In the genomic region with DNA sequence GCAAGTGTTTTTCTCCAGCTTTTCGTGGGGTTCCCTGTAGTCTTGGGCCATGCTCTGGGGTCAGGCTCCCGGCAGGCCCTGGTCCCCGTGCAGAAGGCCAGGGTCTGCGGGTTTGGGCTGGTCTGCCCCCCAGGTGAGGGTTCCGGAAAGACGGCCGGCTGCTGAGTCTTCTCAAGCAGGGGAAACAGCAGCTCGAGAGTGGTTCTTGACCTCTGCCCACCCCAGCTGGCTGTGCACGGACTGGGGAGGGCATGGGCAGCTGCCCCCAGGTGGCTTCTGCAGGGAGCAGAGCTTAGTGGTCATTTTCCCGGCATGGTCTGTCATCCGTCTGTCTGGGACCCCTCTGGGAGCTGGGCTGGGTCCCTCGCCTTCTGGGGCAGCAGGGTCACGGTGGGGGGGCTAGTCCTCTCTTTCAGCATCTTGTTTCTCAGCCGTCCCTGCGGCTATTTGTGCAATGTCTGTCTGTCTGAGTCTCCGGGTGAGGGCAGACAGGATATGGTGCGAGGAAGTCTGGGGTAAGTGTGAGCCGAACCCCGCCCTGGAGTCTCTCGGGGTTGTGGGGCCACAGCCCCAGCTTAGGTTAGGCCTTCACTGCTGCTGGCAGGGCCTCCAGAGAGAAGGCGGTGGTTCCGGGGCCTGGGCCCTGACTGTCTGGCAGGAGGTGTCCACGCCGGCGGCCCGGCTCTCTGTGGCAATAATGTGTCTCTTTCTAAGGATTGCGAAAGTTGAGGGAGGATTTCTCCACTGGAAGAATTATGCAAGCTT, we compare ENCODE assay signal across 1 cellular context.
TF ChIP-seq lines count a peak whose summit lies in the region.

No MANE protein-coding gene starts in this region.

TF ChIP-seq in HepG2, 621 proteins besides CTCF, POLR2A, EP300 and RAD21 (continued from another document and continues in another):
- TF ChIP-seq, protein P1, sequence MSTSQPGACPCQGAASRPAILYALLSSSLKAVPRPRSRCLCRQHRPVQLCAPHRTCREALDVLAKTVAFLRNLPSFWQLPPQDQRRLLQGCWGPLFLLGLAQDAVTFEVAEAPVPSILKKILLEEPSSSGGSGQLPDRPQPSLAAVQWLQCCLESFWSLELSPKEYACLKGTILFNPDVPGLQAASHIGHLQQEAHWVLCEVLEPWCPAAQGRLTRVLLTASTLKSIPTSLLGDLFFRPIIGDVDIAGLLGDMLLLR (CRISPR knock-in tag; IDR thresholded peaks at IDR 0.05), result peak; percentile 89
- TF ChIP-seq ZNF160 (CRISPR knock-in tag; IDR thresholded peaks at IDR 0.05), result no peak
- no peak for TF ChIP-seq ZBTB8A (CRISPR knock-in tag; IDR thresholded peaks at IDR 0.05; ENCODE audit: borderline replicate concordance, low read depth)
- no peak for TF ChIP-seq STAT5B (CRISPR knock-in tag; IDR thresholded peaks at IDR 0.05)
- TF ChIP-seq, protein P2, sequence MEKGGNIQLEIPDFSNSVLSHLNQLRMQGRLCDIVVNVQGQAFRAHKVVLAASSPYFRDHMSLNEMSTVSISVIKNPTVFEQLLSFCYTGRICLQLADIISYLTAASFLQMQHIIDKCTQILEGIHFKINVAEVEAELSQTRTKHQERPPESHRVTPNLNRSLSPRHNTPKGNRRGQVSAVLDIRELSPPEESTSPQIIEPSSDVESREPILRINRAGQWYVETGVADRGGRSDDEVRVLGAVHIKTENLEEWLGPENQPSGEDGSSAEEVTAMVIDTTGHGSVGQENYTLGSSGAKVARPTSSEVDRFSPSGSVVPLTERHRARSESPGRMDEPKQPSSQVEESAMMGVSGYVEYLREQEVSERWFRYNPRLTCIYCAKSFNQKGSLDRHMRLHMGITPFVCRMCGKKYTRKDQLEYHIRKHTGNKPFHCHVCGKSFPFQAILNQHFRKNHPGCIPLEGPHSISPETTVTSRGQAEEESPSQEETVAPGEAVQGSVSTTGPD (CRISPR knock-in tag; IDR thresholded peaks at IDR 0.05), result peak; percentile 77
- TF ChIP-seq, protein P3, sequence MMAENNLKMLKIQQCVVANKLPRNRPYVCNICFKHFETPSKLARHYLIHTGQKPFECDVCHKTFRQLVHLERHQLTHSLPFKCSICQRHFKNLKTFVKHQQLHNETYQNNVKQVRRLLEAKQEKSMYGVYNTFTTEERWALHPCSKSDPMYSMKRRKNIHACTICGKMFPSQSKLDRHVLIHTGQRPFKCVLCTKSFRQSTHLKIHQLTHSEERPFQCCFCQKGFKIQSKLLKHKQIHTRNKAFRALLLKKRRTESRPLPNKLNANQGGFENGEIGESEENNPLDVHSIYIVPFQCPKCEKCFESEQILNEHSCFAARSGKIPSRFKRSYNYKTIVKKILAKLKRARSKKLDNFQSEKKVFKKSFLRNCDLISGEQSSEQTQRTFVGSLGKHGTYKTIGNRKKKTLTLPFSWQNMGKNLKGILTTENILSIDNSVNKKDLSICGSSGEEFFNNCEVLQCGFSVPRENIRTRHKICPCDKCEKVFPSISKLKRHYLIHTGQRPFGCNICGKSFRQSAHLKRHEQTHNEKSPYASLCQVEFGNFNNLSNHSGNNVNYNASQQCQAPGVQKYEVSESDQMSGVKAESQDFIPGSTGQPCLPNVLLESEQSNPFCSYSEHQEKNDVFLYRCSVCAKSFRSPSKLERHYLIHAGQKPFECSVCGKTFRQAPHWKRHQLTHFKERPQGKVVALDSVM (CRISPR knock-in tag; IDR thresholded peaks at IDR 0.05), result peak; percentile 50; the same call in 1 of the 2 replicates
- TF ChIP-seq ZNF543 (CRISPR knock-in tag; IDR thresholded peaks at IDR 0.05), result no peak; the same call in 1 of the 2 replicates
- TF ChIP-seq ZNF292 (CRISPR knock-in tag; IDR thresholded peaks at IDR 0.05; ENCODE audit: borderline replicate concordance, low read depth), result no peak
- no peak for TF ChIP-seq ZNF629 (CRISPR knock-in tag; conservative IDR thresholded peaks at IDR 0.05)
- TF ChIP-seq KMT2B (CRISPR knock-in tag; IDR thresholded peaks at IDR 0.05), result 0 out of 2 replicates have a peak, but pooled peaks have one; percentile 46
- TF ChIP-seq, protein P4, sequence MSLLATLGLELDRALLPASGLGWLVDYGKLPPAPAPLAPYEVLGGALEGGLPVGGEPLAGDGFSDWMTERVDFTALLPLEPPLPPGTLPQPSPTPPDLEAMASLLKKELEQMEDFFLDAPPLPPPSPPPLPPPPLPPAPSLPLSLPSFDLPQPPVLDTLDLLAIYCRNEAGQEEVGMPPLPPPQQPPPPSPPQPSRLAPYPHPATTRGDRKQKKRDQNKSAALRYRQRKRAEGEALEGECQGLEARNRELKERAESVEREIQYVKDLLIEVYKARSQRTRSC (CRISPR knock-in tag; IDR thresholded peaks at IDR 0.05; ENCODE audit: low read depth), result no peak
- TF ChIP-seq, protein P5, sequence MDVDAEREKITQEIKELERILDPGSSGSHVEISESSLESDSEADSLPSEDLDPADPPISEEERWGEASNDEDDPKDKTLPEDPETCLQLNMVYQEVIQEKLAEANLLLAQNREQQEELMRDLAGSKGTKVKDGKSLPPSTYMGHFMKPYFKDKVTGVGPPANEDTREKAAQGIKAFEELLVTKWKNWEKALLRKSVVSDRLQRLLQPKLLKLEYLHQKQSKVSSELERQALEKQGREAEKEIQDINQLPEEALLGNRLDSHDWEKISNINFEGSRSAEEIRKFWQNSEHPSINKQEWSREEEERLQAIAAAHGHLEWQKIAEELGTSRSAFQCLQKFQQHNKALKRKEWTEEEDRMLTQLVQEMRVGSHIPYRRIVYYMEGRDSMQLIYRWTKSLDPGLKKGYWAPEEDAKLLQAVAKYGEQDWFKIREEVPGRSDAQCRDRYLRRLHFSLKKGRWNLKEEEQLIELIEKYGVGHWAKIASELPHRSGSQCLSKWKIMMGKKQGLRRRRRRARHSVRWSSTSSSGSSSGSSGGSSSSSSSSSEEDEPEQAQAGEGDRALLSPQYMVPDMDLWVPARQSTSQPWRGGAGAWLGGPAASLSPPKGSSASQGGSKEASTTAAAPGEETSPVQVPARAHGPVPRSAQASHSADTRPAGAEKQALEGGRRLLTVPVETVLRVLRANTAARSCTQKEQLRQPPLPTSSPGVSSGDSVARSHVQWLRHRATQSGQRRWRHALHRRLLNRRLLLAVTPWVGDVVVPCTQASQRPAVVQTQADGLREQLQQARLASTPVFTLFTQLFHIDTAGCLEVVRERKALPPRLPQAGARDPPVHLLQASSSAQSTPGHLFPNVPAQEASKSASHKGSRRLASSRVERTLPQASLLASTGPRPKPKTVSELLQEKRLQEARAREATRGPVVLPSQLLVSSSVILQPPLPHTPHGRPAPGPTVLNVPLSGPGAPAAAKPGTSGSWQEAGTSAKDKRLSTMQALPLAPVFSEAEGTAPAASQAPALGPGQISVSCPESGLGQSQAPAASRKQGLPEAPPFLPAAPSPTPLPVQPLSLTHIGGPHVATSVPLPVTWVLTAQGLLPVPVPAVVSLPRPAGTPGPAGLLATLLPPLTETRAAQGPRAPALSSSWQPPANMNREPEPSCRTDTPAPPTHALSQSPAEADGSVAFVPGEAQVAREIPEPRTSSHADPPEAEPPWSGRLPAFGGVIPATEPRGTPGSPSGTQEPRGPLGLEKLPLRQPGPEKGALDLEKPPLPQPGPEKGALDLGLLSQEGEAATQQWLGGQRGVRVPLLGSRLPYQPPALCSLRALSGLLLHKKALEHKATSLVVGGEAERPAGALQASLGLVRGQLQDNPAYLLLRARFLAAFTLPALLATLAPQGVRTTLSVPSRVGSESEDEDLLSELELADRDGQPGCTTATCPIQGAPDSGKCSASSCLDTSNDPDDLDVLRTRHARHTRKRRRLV (CRISPR knock-in tag; IDR thresholded peaks at IDR 0.05), result peak; percentile 87; the same call in 1 of the 2 replicates
- TF ChIP-seq, protein P6, sequence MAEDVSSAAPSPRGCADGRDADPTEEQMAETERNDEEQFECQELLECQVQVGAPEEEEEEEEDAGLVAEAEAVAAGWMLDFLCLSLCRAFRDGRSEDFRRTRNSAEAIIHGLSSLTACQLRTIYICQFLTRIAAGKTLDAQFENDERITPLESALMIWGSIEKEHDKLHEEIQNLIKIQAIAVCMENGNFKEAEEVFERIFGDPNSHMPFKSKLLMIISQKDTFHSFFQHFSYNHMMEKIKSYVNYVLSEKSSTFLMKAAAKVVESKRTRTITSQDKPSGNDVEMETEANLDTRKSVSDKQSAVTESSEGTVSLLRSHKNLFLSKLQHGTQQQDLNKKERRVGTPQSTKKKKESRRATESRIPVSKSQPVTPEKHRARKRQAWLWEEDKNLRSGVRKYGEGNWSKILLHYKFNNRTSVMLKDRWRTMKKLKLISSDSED (CRISPR knock-in tag; IDR thresholded peaks at IDR 0.05), result no peak
- peak; percentile 28; the same call in 1 of the 2 replicates for TF ChIP-seq KDM3A (CRISPR knock-in tag; IDR thresholded peaks at IDR 0.05; ENCODE audit: low read depth)
- TF ChIP-seq ZSCAN22 (CRISPR knock-in tag; IDR thresholded peaks at IDR 0.05), result no peak
- no peak for TF ChIP-seq CENPX (CRISPR knock-in tag; IDR thresholded peaks at IDR 0.05)
- peak; percentile 80; the same call in 1 of the 2 replicates for TF ChIP-seq SP5 (CRISPR knock-in tag; IDR thresholded peaks at IDR 0.05; ENCODE audit: borderline replicate concordance, low read depth)
- TF ChIP-seq FOXK2 (IDR thresholded peaks at IDR 0.05), result no peak
- no peak for TF ChIP-seq SOX13 (IDR thresholded peaks at IDR 0.05)
- TF ChIP-seq SOX13 (CRISPR knock-in tag; conservative IDR thresholded peaks at IDR 0.05 in 1 of 2, IDR thresholded peaks at IDR 0.05 in 1 of 2), result peak in 1 of 2 experiments; percentile 93; a peak in 2 of 4 replicates
- TF ChIP-seq ZNF33A (CRISPR knock-in tag; IDR thresholded peaks at IDR 0.05; ENCODE audit: borderline replicate concordance), result no peak
- TF ChIP-seq ERF (CRISPR knock-in tag; IDR thresholded peaks at IDR 0.05), result peak; percentile 83
- TF ChIP-seq, protein P7, sequence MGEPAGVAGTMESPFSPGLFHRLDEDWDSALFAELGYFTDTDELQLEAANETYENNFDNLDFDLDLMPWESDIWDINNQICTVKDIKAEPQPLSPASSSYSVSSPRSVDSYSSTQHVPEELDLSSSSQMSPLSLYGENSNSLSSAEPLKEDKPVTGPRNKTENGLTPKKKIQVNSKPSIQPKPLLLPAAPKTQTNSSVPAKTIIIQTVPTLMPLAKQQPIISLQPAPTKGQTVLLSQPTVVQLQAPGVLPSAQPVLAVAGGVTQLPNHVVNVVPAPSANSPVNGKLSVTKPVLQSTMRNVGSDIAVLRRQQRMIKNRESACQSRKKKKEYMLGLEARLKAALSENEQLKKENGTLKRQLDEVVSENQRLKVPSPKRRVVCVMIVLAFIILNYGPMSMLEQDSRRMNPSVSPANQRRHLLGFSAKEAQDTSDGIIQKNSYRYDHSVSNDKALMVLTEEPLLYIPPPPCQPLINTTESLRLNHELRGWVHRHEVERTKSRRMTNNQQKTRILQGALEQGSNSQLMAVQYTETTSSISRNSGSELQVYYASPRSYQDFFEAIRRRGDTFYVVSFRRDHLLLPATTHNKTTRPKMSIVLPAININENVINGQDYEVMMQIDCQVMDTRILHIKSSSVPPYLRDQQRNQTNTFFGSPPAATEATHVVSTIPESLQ (CRISPR knock-in tag; conservative IDR thresholded peaks at IDR 0.05), result no peak
- peak; percentile 74 for TF ChIP-seq FOSL2 (CRISPR knock-in tag; IDR thresholded peaks at IDR 0.05)
- TF ChIP-seq CBX5 (CRISPR knock-in tag; IDR thresholded peaks at IDR 0.05; ENCODE audit: borderline replicate concordance), result peak; percentile 36; the same call in 1 of the 2 replicates
- TF ChIP-seq EEA1 (CRISPR knock-in tag; IDR thresholded peaks at IDR 0.05; ENCODE audit: borderline replicate concordance), result no peak
- TF ChIP-seq ZNF274 (CRISPR knock-in tag; IDR thresholded peaks at IDR 0.05), result no peak
- no peak for TF ChIP-seq IKZF4 (CRISPR knock-in tag; IDR thresholded peaks at IDR 0.05; ENCODE audit: borderline replicate concordance, low read depth, not compliant biosample characterization)
- TF ChIP-seq, protein P8, sequence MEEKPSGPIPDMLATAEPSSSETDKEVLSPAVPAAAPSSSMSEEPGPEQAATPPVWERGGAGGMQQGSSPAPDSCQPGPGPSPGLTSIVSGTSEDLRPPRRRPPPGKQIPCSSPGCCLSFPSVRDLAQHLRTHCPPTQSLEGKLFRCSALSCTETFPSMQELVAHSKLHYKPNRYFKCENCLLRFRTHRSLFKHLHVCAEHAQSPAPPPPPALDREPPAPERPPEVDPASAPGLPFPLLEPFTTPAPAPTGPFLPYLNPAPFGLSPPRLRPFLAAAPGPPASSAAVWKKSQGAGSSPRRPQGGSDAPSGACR (CRISPR knock-in tag; IDR thresholded peaks at IDR 0.05), result peak; percentile 74; the same call in 1 of the 2 replicates
- no peak for TF ChIP-seq MBD4 (IDR thresholded peaks at IDR 0.05; ENCODE audit: borderline replicate concordance, low read length)
- TF ChIP-seq ZNF883 (CRISPR knock-in tag; IDR thresholded peaks at IDR 0.05; ENCODE audit: not compliant biosample characterization), result no peak
- TF ChIP-seq TGIF2 (CRISPR knock-in tag; IDR thresholded peaks at IDR 0.05), result no peak; the same call in none of the 2 replicates
- TF ChIP-seq ZNF12 (CRISPR knock-in tag; IDR thresholded peaks at IDR 0.05), result no peak
- no peak for TF ChIP-seq NFE2 (CRISPR knock-in tag; IDR thresholded peaks at IDR 0.05)
- TF ChIP-seq, protein P9, sequence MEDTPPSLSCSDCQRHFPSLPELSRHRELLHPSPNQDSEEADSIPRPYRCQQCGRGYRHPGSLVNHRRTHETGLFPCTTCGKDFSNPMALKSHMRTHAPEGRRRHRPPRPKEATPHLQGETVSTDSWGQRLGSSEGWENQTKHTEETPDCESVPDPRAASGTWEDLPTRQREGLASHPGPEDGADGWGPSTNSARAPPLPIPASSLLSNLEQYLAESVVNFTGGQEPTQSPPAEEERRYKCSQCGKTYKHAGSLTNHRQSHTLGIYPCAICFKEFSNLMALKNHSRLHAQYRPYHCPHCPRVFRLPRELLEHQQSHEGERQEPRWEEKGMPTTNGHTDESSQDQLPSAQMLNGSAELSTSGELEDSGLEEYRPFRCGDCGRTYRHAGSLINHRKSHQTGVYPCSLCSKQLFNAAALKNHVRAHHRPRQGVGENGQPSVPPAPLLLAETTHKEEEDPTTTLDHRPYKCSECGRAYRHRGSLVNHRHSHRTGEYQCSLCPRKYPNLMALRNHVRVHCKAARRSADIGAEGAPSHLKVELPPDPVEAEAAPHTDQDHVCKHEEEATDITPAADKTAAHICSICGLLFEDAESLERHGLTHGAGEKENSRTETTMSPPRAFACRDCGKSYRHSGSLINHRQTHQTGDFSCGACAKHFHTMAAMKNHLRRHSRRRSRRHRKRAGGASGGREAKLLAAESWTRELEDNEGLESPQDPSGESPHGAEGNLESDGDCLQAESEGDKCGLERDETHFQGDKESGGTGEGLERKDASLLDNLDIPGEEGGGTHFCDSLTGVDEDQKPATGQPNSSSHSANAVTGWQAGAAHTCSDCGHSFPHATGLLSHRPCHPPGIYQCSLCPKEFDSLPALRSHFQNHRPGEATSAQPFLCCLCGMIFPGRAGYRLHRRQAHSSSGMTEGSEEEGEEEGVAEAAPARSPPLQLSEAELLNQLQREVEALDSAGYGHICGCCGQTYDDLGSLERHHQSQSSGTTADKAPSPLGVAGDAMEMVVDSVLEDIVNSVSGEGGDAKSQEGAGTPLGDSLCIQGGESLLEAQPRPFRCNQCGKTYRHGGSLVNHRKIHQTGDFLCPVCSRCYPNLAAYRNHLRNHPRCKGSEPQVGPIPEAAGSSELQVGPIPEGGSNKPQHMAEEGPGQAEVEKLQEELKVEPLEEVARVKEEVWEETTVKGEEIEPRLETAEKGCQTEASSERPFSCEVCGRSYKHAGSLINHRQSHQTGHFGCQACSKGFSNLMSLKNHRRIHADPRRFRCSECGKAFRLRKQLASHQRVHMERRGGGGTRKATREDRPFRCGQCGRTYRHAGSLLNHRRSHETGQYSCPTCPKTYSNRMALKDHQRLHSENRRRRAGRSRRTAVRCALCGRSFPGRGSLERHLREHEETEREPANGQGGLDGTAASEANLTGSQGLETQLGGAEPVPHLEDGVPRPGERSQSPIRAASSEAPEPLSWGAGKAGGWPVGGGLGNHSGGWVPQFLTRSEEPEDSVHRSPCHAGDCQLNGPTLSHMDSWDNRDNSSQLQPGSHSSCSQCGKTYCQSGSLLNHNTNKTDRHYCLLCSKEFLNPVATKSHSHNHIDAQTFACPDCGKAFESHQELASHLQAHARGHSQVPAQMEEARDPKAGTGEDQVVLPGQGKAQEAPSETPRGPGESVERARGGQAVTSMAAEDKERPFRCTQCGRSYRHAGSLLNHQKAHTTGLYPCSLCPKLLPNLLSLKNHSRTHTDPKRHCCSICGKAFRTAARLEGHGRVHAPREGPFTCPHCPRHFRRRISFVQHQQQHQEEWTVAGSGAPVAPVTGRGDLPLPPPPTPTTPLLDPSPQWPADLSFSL (CRISPR knock-in tag; IDR thresholded peaks at IDR 0.05), result no peak
